In genomic region chr16:81457326-81458133, GRCh38 we compare ENCODE assay signal across 8 cellular contexts. TPM values are rescaled to one million over a fixed set of nuclear protein-coding genes. Genes with fewer than 3 reads are reported as not detected.
DNase-seq lines count a peak whose midpoint lies in the region; ATAC-seq and TF ChIP-seq lines count a peak whose summit lies in the region.

No MANE protein-coding gene starts in this region.

- no peaks in the 10 kb centered on the region; the same call in 1 of the 2 replicates for H3K27me3 Mint-ChIP-seq in H9 (ENCODE audit: low read depth)

- H3K4ac ChIP-seq in H9 (ENCODE audit: low read depth, low read length) = no peak overlapping the region

- H2BK5ac ChIP-seq in H9 (ENCODE audit: insufficient read length, low read length) = no peak overlapping the region

- no peaks in the 10 kb centered on the region for H3K9me3 Mint-ChIP-seq in H9

- H3K4me3 Mint-ChIP-seq in H9 = no peak overlapping the region

- H3K79me1 ChIP-seq in H9 (ENCODE audit: insufficient read depth, low read depth, low read length, poor library complexity, severe bottlenecking) = no peaks in the 10 kb centered on the region

- H3K56ac ChIP-seq in H9 (ENCODE audit: insufficient read length, low read depth, low read length) = no peak overlapping the region

- no peak overlapping the region for H2BK15ac ChIP-seq in H9 (ENCODE audit: low read depth, low read length)

- no CpG with 5 or more reads among the region's 17 CpGs for WGBS in H9 (ENCODE audit: extremely low coverage, insufficient read length, low lambda C conversion rate)

- H3K18ac ChIP-seq in H9 (ENCODE audit: insufficient read length, low read depth, low read length) = no peak overlapping the region

- ATAC-seq in HG03378 (IDR thresholded peaks at IDR 0.05; ENCODE audit: unreplicated experiment) (no peak), GM18907 (IDR thresholded peaks at IDR 0.05; ENCODE audit: unreplicated experiment) (no peak)

- H3K27me3 ChIP-seq in H9 (ENCODE audit: insufficient read depth, low read length) = no peaks in the 10 kb centered on the region

- H3K23ac ChIP-seq in H9 (ENCODE audit: insufficient read length, low read depth, low read length) = no peak overlapping the region

- no peak overlapping the region for H3K4me2 ChIP-seq in H9 (ENCODE audit: insufficient read depth, insufficient read length, low read length)

- no peak overlapping the region for H2BK120ac ChIP-seq in H9 (ENCODE audit: low read depth, low read length, poor library complexity, severe bottlenecking)

- H2BK20ac ChIP-seq in H9 (ENCODE audit: low read depth, low read length, poor library complexity, severe bottlenecking) = no peak overlapping the region

- no peak overlapping the region for H2AFZ ChIP-seq in H9 (ENCODE audit: low read length)

- H3K79me2 ChIP-seq in H9 (ENCODE audit: insufficient read depth, low read length) = peaks cover 41% of the 10 kb centered on the region; the same call in 1 of the 2 replicates

- no peak overlapping the region for H4K8ac ChIP-seq in H9 (replicated peaks; ENCODE audit: insufficient read length, low read depth, low read length)

- H2BK12ac ChIP-seq in H9 (ENCODE audit: insufficient read length, low read depth, low read length) = no peak overlapping the region

- peaks cover 2% of the 10 kb centered on the region for H4K20me1 ChIP-seq in H9 (ENCODE audit: control insufficient read depth, insufficient read depth, insufficient read length)

- no peak overlapping the region for H4K91ac ChIP-seq in H9 (ENCODE audit: insufficient read length, low read depth, low read length)

- peaks cover 39 to 52% of the 10 kb centered on the region in 2 experiments for H3K4me1 Mint-ChIP-seq in H9

- H2AK5ac ChIP-seq in H9 (ENCODE audit: insufficient read length, low read length) = no peak overlapping the region

- H3K23me2 ChIP-seq in H9 (ENCODE audit: insufficient read length, low read depth, low read length, poor library complexity, severe bottlenecking) = no peaks in the 10 kb centered on the region

- H3K9me3 ChIP-seq in H9 (ENCODE audit: control insufficient read depth, low read depth, low read length) = no peaks in the 10 kb centered on the region

- no peak overlapping the region for H3T11ph ChIP-seq in H9 (ENCODE audit: low read length)

- H3K9ac ChIP-seq in H9 (ENCODE audit: extremely low read depth, insufficient read length, low read length) = no peak overlapping the region

- H3K4me3 ChIP-seq in fibroblast of the aortic adventitia (ENCODE audit: low read depth, low read length) = no peak overlapping the region

- peaks cover 14 to 27% (median 26%) of the 10 kb centered on the region in 3 experiments for H3K36me3 Mint-ChIP-seq in H9 (ENCODE audit: insufficient read depth in 1 of 3, low read depth in 3 of 3)

- no peak overlapping the region for H4K5ac ChIP-seq in H9 (ENCODE audit: insufficient read length, low read depth, low read length)

- no peak for TF ChIP-seq CTCF in H9 (conservative IDR thresholded peaks at IDR 0.05)
- no peak for TF ChIP-seq CTCF in fibroblast of the aortic adventitia (IDR thresholded peaks at IDR 0.05; ENCODE audit: insufficient read depth, low read length)

- H3K27ac Mint-ChIP-seq in H9 = peak overlapping the region; percentile 4 to 86 (median 85); a peak in 5 of 7 replicates

- no peak overlapping the region; the same call in 1 of the 2 replicates for H3K14ac ChIP-seq in H9 (ENCODE audit: insufficient read depth, low read length)

- no peak for DNase-seq in H9
- peak; percentile 89 for DNase-seq in SW480 (ENCODE audit: low spot score)
- DNase-seq in fibroblast of the aortic adventitia (ENCODE audit: low read depth) = peak; percentile 78
- peak; percentile 74 for DNase-seq in renal cortical epithelial cell (ENCODE audit: low read depth)
- no peak for DNase-seq in stimulated activated CD4-positive, alpha-beta T cell treated with anti-CD3 and anti-CD28 coated beads, Interleukin-4, amount 100 ng/mL, for 24 hours
- no peak for DNase-seq in NCI-H1694 (lab: John Stamatoyannopoulos, UW)

- H3K27ac ChIP-seq in H9 (ENCODE audit: insufficient read length, low read depth, low read length) = no peak overlapping the region

- H3K4me1 ChIP-seq in H9 (ENCODE audit: insufficient read depth, low read length) = peaks cover 5% of the 10 kb centered on the region; the same call in 1 of the 2 replicates

RNA-seq across cellular contexts. Expression of gene CMIP, which starts 12.9 kb away (rescaled TPM):
- 48.2 and 49.7 TPM in 2 replicates for total RNA-seq in H9 (2021)
- total RNA-seq in fibroblast of the aortic adventitia (ENCODE audit: low replicate concordance) = 12.3 and 15.7 TPM in 2 replicates
- 8.3 and 61.0 TPM in 2 replicates for total RNA-seq in renal cortical epithelial cell

Comparison
In these comparisons a context has a peak if more than half of its experiments do, and no peak if none do; other contexts are left out.
1. DNase-seq: peak in SW480 (single experiment), fibroblast of the aortic adventitia (single experiment) and renal cortical epithelial cell (single experiment); none in H9 (single experiment), stimulated activated CD4-positive, alpha-beta T cell treated with anti-CD3 and anti-CD28 coated beads, Interleukin-4, amount 100 ng/mL, for 24 hours (single experiment) and NCI-H1694 (single experiment).